ENCODE assay signal across 17 cellular contexts in genomic region chr16:69382421-69382820, GRCh38. TPM values are rescaled to one million over a fixed set of nuclear protein-coding genes. Genes with fewer than 3 reads are reported as not detected.
A peak's percentile ranks its signal among the peaks of the same experiment; 100 is the strongest.
DNase-seq lines count a peak whose midpoint lies in the region; ATAC-seq lines count a peak whose summit lies in the region.
"Had no signal": no experiment of that assay in that cellular context is flagged by ENCODE, and none has a peak within 500 bp of the region (broad histone marks: within the 10 kb centered on the region; RNA-seq: fewer than 3 reads in every experiment).

No MANE protein-coding gene starts in this region.

- H3K27ac Mint-ChIP-seq in activated CD4-positive, alpha-beta memory T cell treated with anti-CD3 and anti-CD28 coated beads for 36 hours: peak overlapping the region; percentile 65
- H3K27ac Mint-ChIP-seq in activated CD4-positive, alpha-beta memory T cell treated with anti-CD3 and anti-CD28 coated beads, Interleukin-2, amount 10 ng/mL, durations not matched to agents 7 days and 5 days: no peak overlapping the region
- peak overlapping the region; percentile 67 to 78 (median 76) for H3K27ac Mint-ChIP-seq in IgD-negative memory B cell
- H3K27ac Mint-ChIP-seq in memory B cell: peak overlapping the region; percentile 73

- peaks cover 53% of the 10 kb centered on the region for H3K4me1 Mint-ChIP-seq in activated CD4-positive, alpha-beta memory T cell treated with anti-CD3 and anti-CD28 coated beads for 36 hours (ENCODE audit: low read depth)
- H3K4me1 Mint-ChIP-seq in activated CD4-positive, alpha-beta memory T cell treated with anti-CD3 and anti-CD28 coated beads, Interleukin-2, amount 10 ng/mL, durations not matched to agents 7 days and 5 days: peaks cover 41% of the 10 kb centered on the region
- peaks cover 34 to 44% (median 42%) of the 10 kb centered on the region in 3 donors for H3K4me1 Mint-ChIP-seq in IgD-negative memory B cell
- H3K4me1 Mint-ChIP-seq in memory B cell: peaks cover 26% of the 10 kb centered on the region

- intact Hi-C loops in activated CD4-positive, alpha-beta memory T cell treated with anti-CD3 and anti-CD28 coated beads for 36 hours (cut with micrococcal nuclease): no loop called here

- H3K4me3 Mint-ChIP-seq in activated CD4-positive, alpha-beta memory T cell treated with anti-CD3 and anti-CD28 coated beads for 36 hours: no peak overlapping the region
- H3K4me3 Mint-ChIP-seq in activated CD4-positive, alpha-beta memory T cell treated with anti-CD3 and anti-CD28 coated beads, Interleukin-2, amount 10 ng/mL, durations not matched to agents 7 days and 5 days: no peak overlapping the region
- H3K4me3 Mint-ChIP-seq in IgD-negative memory B cell (peak overlapping the region in 2 of 4 donors; percentile 50 to 64), memory B cell (no peak overlapping the region)
- H3K4me3 Mint-ChIP-seq: CD14-positive monocyte had no signal

- no peak for ATAC-seq in memory B cell (ENCODE audit: low read depth)
- no peak for ATAC-seq in HG03520 (IDR thresholded peaks at IDR 0.05; ENCODE audit: unreplicated experiment)
- ATAC-seq: naive thymus-derived CD8-positive, alpha-beta T cell had no signal

- CTCF ChIA-PET in activated CD4-positive, alpha-beta memory T cell treated with anti-CD3 and anti-CD28 coated beads for 36 hours (lab: Charles Lee): interaction anchor here (2.0 kb wide), 1 partner anchor 14 kb away, joined by 6 read pairs; no protein-coding TSS in a partner anchor
- CTCF ChIA-PET in activated CD4-positive, alpha-beta memory T cell treated with anti-CD3 and anti-CD28 coated beads, Interleukin-2, amount 10 ng/mL, durations not matched to agents 7 days and 5 days (lab: Charles Lee): interaction anchor here (7.7 kb wide), 1 partner anchor 14 kb away, joined by 39 read pairs; no protein-coding TSS in a partner anchor

- DNase-seq in activated CD4-positive, alpha-beta memory T cell treated with anti-CD3 and anti-CD28 coated beads for 36 hours: no peak
- no peak for DNase-seq in activated CD4-positive, alpha-beta memory T cell treated with anti-CD3 and anti-CD28 coated beads, Interleukin-2, amount 10 ng/mL, durations not matched to agents 7 days and 5 days
- no peak for DNase-seq in memory B cell (ENCODE audit: low spot score in 2 of 2)
- no peak for DNase-seq in NCI-H748 treated with DMSO at 0.1 percent for 48 hours (lab: John Stamatoyannopoulos, UW)
- DNase-seq: activated naive CD4-positive, alpha-beta T cell treated with anti-CD3 and anti-CD28 coated beads, Interleukin-2, amount 50 U/mL, for 16 hours; dorsolateral prefrontal cortex; glutamatergic neuron; naive thymus-derived CD8-positive, alpha-beta T cell; NCI-H1436; NK-92 treated with Interleukin-12 subunit alpha and Interleukin-12 subunit beta, amount 100 ng/mL, for 24 hours; RPMI8226; SW 1271 had no signal

- no peaks in the 10 kb centered on the region for H3K27me3 Mint-ChIP-seq in activated CD4-positive, alpha-beta memory T cell treated with anti-CD3 and anti-CD28 coated beads for 36 hours
- no peaks in the 10 kb centered on the region for H3K27me3 Mint-ChIP-seq in activated CD4-positive, alpha-beta memory T cell treated with anti-CD3 and anti-CD28 coated beads, Interleukin-2, amount 10 ng/mL, durations not matched to agents 7 days and 5 days
- H3K27me3 Mint-ChIP-seq in IgD-negative memory B cell (no peaks in the 10 kb centered on the region), memory B cell (no peaks in the 10 kb centered on the region)
- H3K27me3 Mint-ChIP-seq: naive thymus-derived CD8-positive, alpha-beta T cell; progenitor cell of endocrine pancreas had no signal

- no peaks in the 10 kb centered on the region for H3K9me3 Mint-ChIP-seq in activated CD4-positive, alpha-beta memory T cell treated with anti-CD3 and anti-CD28 coated beads for 36 hours
- no peaks in the 10 kb centered on the region for H3K9me3 Mint-ChIP-seq in activated CD4-positive, alpha-beta memory T cell treated with anti-CD3 and anti-CD28 coated beads, Interleukin-2, amount 10 ng/mL, durations not matched to agents 7 days and 5 days
- H3K9me3 Mint-ChIP-seq in IgD-negative memory B cell (no peaks in the 10 kb centered on the region), memory B cell (no peaks in the 10 kb centered on the region)
- H3K9me3 Mint-ChIP-seq: naive thymus-derived CD8-positive, alpha-beta T cell had no signal

- peaks cover 43% of the 10 kb centered on the region for H3K36me3 Mint-ChIP-seq in activated CD4-positive, alpha-beta memory T cell treated with anti-CD3 and anti-CD28 coated beads for 36 hours
- H3K36me3 Mint-ChIP-seq in activated CD4-positive, alpha-beta memory T cell treated with anti-CD3 and anti-CD28 coated beads, Interleukin-2, amount 10 ng/mL, durations not matched to agents 7 days and 5 days (ENCODE audit: low read depth): peaks cover 64% of the 10 kb centered on the region
- peaks cover 22% of the 10 kb centered on the region for H3K36me3 Mint-ChIP-seq in IgD-negative memory B cell
- peaks cover 27% of the 10 kb centered on the region for H3K36me3 Mint-ChIP-seq in memory B cell

- POLR2A ChIA-PET in activated CD4-positive, alpha-beta memory T cell treated with anti-CD3 and anti-CD28 coated beads for 36 hours (lab: Charles Lee): interaction anchor here (3.1 kb wide), 1 partner anchor 372 kb away, joined by 10 read pairs; the partner anchor contains the start of gene NOB1
- POLR2A ChIA-PET in activated CD4-positive, alpha-beta memory T cell treated with anti-CD3 and anti-CD28 coated beads, Interleukin-2, amount 10 ng/mL, durations not matched to agents 7 days and 5 days (lab: Charles Lee): interaction anchor here (0.8 kb wide), 1 partner anchor 53 kb away, joined by 3 read pairs; no protein-coding TSS in a partner anchor

RNA-seq across cellular contexts. Expression of gene TERF2, which starts 3.4 kb away (rescaled TPM):
- 10 to 100 TPM; 39.5 to 42.5 TPM for total RNA-seq in activated CD4-positive, alpha-beta memory T cell treated with anti-CD3 and anti-CD28 coated beads for 36 hours
- 10 to 100 TPM; 40.4 to 40.8 TPM for total RNA-seq in activated CD4-positive, alpha-beta memory T cell treated with anti-CD3 and anti-CD28 coated beads, Interleukin-2, amount 10 ng/mL, durations not matched to agents 7 days and 5 days
- polyA plus RNA-seq in IgD-negative memory B cell: 50.7 TPM

RNA-seq across cellular contexts. Expression of gene TMED6, which starts 30.8 kb away (rescaled TPM):
- total RNA-seq in activated CD4-positive, alpha-beta memory T cell treated with anti-CD3 and anti-CD28 coated beads for 36 hours: under 1 TPM; 0.58 to 0.86 TPM
- 1 to 10 TPM; 1.3 to 1.8 TPM for total RNA-seq in activated CD4-positive, alpha-beta memory T cell treated with anti-CD3 and anti-CD28 coated beads, Interleukin-2, amount 10 ng/mL, durations not matched to agents 7 days and 5 days
- polyA plus RNA-seq in IgD-negative memory B cell: not detected
- total RNA-seq: A172 had no signal
- polyA plus RNA-seq: CD14-positive monocyte had no signal

RNA-seq across cellular contexts. Expression of gene CYB5B, which starts 42.0 kb away (rescaled TPM):
- 100 to 1,000 TPM; 147 to 152 TPM for total RNA-seq in activated CD4-positive, alpha-beta memory T cell treated with anti-CD3 and anti-CD28 coated beads for 36 hours
- 100 to 1,000 TPM; 149 to 152 TPM for total RNA-seq in activated CD4-positive, alpha-beta memory T cell treated with anti-CD3 and anti-CD28 coated beads, Interleukin-2, amount 10 ng/mL, durations not matched to agents 7 days and 5 days
- 98.9 TPM for polyA plus RNA-seq in IgD-negative memory B cell

RNA-seq across cellular contexts. Expression of gene NIP7, which starts 42.8 kb away (rescaled TPM):
- total RNA-seq in activated CD4-positive, alpha-beta memory T cell treated with anti-CD3 and anti-CD28 coated beads for 36 hours: 10 to 100 TPM; 43.3 to 47.1 TPM
- 10 to 100 TPM; 36.0 to 36.7 TPM for total RNA-seq in activated CD4-positive, alpha-beta memory T cell treated with anti-CD3 and anti-CD28 coated beads, Interleukin-2, amount 10 ng/mL, durations not matched to agents 7 days and 5 days
- polyA plus RNA-seq in IgD-negative memory B cell: 22.8 TPM

RNA-seq across cellular contexts. Expression of gene COG8, which starts 43.1 kb away (rescaled TPM):
- total RNA-seq in activated CD4-positive, alpha-beta memory T cell treated with anti-CD3 and anti-CD28 coated beads for 36 hours: 10 to 100 TPM; 25.4 to 27.9 TPM
- total RNA-seq in activated CD4-positive, alpha-beta memory T cell treated with anti-CD3 and anti-CD28 coated beads, Interleukin-2, amount 10 ng/mL, durations not matched to agents 7 days and 5 days: 10 to 100 TPM; 30.6 to 30.7 TPM
- polyA plus RNA-seq in IgD-negative memory B cell: 42.9 TPM
